In the genomic region with DNA sequence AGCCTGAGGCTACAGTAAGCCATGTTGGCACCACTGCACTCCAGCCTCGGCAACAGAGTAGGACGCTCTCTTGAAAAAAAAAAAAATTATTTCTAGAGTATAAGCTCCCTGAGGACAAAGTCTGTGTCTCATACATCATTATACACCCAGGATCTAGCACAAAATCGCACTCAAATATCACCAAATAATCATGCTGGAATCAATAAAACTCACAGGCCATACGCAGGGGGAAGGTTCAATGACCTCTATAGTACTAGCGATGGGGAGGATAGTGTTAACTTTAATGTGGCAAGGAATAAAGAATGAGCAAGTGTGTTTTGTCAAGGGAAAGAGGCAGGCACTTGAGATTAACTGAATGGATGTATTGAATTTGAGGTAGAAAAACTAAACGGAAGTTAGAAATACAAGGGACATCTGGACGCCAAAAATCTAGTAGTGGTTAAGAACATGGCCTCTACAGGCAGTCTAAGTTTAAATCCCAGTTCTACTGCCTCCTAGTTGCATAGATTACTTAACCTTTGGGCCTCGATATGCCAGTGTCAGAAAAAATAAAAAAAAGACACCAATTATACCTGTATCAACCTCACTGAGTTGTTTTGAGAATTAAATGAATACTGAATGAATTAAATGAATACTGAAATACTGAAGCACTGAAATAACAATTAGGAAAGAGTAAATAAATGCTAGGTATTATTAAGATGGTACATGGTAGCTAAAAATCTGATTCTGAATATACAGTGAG, we compare ENCODE assay signal across 15 cellular contexts.
"Had no signal": no experiment of that assay in that cellular context is flagged by ENCODE, and none has a peak within 500 bp of the region (broad histone marks: within the 10 kb centered on the region; RNA-seq: fewer than 3 reads in every experiment).

No MANE protein-coding gene starts in this region.

- H3K27me3 Mint-ChIP-seq: activated CD8-positive, alpha-beta memory T cell treated with anti-CD3 and anti-CD28 coated beads, Interleukin-2, amount 10 ng/mL, durations not matched to agents 7 days and 5 days; activated naive CD8-positive, alpha-beta T cell treated with anti-CD3 and anti-CD28 coated beads, Interleukin-2, amount 10 ng/mL, durations not matched to agents 7 days and 5 days; activated T-cell treated with anti-CD3 and anti-CD28 coated beads, Interleukin-2, amount 50 U/mL, for 24 hours; stimulated activated memory B cell treated with anti-CD40 and anti-IgM and Interleukin-4, amounts not matched to agents 10 μg/mL and 1 μg/mL and 100 μg/mL, for 72 hours; type B pancreatic cell had no signal

- H3K4me3 ChIP-seq: ascending aorta, gastroesophageal sphincter, lower lobe of right lung, smooth muscle cell had no signal

- H3K4me3 Mint-ChIP-seq: activated CD8-positive, alpha-beta memory T cell treated with anti-CD3 and anti-CD28 coated beads, Interleukin-2, amount 10 ng/mL, durations not matched to agents 7 days and 5 days; activated naive CD8-positive, alpha-beta T cell treated with anti-CD3 and anti-CD28 coated beads, Interleukin-2, amount 10 ng/mL, durations not matched to agents 7 days and 5 days; activated T-cell treated with anti-CD3 and anti-CD28 coated beads, Interleukin-2, amount 50 U/mL, for 24 hours; mesothelial cell of epicardium; stimulated activated memory B cell treated with anti-CD40 and anti-IgM and Interleukin-4, amounts not matched to agents 10 μg/mL and 1 μg/mL and 100 μg/mL, for 72 hours; type B pancreatic cell had no signal

- H3K4me2 ChIP-seq: smooth muscle cell had no signal

- H3K27ac Mint-ChIP-seq: activated CD8-positive, alpha-beta memory T cell treated with anti-CD3 and anti-CD28 coated beads, Interleukin-2, amount 10 ng/mL, durations not matched to agents 7 days and 5 days; activated naive CD8-positive, alpha-beta T cell treated with anti-CD3 and anti-CD28 coated beads, Interleukin-2, amount 10 ng/mL, durations not matched to agents 7 days and 5 days; mesothelial cell of epicardium; stimulated activated memory B cell treated with anti-CD40 and anti-IgM and Interleukin-4, amounts not matched to agents 10 μg/mL and 1 μg/mL and 100 μg/mL, for 72 hours had no signal

- DNase-seq: activated CD8-positive, alpha-beta memory T cell treated with anti-CD3 and anti-CD28 coated beads, Interleukin-2, amount 10 ng/mL, durations not matched to agents 7 days and 5 days; activated effector memory CD4-positive, alpha-beta T cell treated with anti-CD3 and anti-CD28 coated beads, Interleukin-2, amount 50 U/mL, for 16 hours; activated naive CD8-positive, alpha-beta T cell treated with anti-CD3 and anti-CD28 coated beads, Interleukin-2, amount 10 ng/mL, durations not matched to agents 7 days and 5 days; activated T-cell treated with anti-CD3 and anti-CD28 coated beads, Interleukin-2, amount 50 U/mL, for 24 hours; hippocampal formation; lower lobe of right lung; posterior cingulate gyrus; right cardiac atrium; substantia nigra had no signal

- H3K36me3 ChIP-seq: ascending aorta, lower lobe of right lung had no signal

- ATAC-seq: activated CD8-positive, alpha-beta memory T cell treated with anti-CD3 and anti-CD28 coated beads, Interleukin-2, amount 10 ng/mL, durations not matched to agents 7 days and 5 days; gastroesophageal sphincter; lower lobe of right lung; right cardiac atrium; stimulated activated memory B cell treated with anti-CD40 and anti-IgM and Interleukin-4, amounts not matched to agents 10 μg/mL and 1 μg/mL and 100 μg/mL, for 72 hours had no signal

- H3K9me3 Mint-ChIP-seq: activated naive CD8-positive, alpha-beta T cell treated with anti-CD3 and anti-CD28 coated beads, Interleukin-2, amount 10 ng/mL, durations not matched to agents 7 days and 5 days; activated T-cell treated with anti-CD3 and anti-CD28 coated beads, Interleukin-2, amount 50 U/mL, for 24 hours; stimulated activated memory B cell treated with anti-CD40 and anti-IgM and Interleukin-4, amounts not matched to agents 10 μg/mL and 1 μg/mL and 100 μg/mL, for 72 hours; type B pancreatic cell had no signal

- H3K27me3 ChIP-seq: ascending aorta, gastroesophageal sphincter had no signal

- H3K9me3 ChIP-seq: ascending aorta, gastroesophageal sphincter, lower lobe of right lung had no signal

- H3K27ac ChIP-seq: ascending aorta, gastroesophageal sphincter, lower lobe of right lung had no signal
